In genomic region chr22:17965538-17966402, GRCh38 we compare ENCODE assay signal across 1 cellular context.
A peak's percentile ranks its signal among the peaks of the same experiment; 100 is the strongest.
TF ChIP-seq lines count a peak whose summit lies in the region.

No MANE protein-coding gene starts in this region.

TF ChIP-seq in K562, 482 proteins besides CTCF, POLR2A, EP300 and RAD21 (continued from another document):
- TF ChIP-seq SFPQ (IDR thresholded peaks at IDR 0.05; ENCODE audit: low read depth, low read length) (no peak), SMAD2 (IDR thresholded peaks at IDR 0.05; ENCODE audit: low read depth, low read length) (no peak), ZBED1 (IDR thresholded peaks at IDR 0.05) (no peak), HDGF (IDR thresholded peaks at IDR 0.05) (no peak), BCOR (IDR thresholded peaks at IDR 0.05) (peak; percentile 28; the same call in 1 of the 2 replicates), EGR1 (conservative IDR thresholded peaks at IDR 0.05) (no peak), ZNF239 (CRISPR knock-in tag; IDR thresholded peaks at IDR 0.05) (no peak), ATF2 (CRISPR knock-in tag; IDR thresholded peaks at IDR 0.05) (no peak), RCOR1 (IDR thresholded peaks at IDR 0.05; ENCODE audit: borderline replicate concordance in 1 of 2, low read depth in 2 of 2, low read length in 2 of 2) (0 out of 4 replicates have a peak, but pooled peaks of 1 of the 2 experiments have one; percentile 4), KLF16 (IDR thresholded peaks at IDR 0.05) (0 out of 2 replicates have a peak, but pooled peaks have one; percentile 24), NR2F6 (CRISPR knock-in tag; IDR thresholded peaks at IDR 0.05) (no peak), ZNF354B (CRISPR knock-in tag; IDR thresholded peaks at IDR 0.05) (no peak), SNIP1 (IDR thresholded peaks at IDR 0.05; ENCODE audit: low read depth) (no peak), ZNF79 (CRISPR knock-in tag; IDR thresholded peaks at IDR 0.05; ENCODE audit: low read depth) (no peak), DDX20 (tag; IDR thresholded peaks at IDR 0.05; ENCODE audit: low read depth) (no peak), PHF21A (IDR thresholded peaks at IDR 0.05; ENCODE audit: borderline replicate concordance, low read depth) (no peak), ARNT (IDR thresholded peaks at IDR 0.05) (no peak), MAFK (IDR thresholded peaks at IDR 0.05; ENCODE audit: low read length) (no peak), ZNF561 (CRISPR knock-in tag; conservative IDR thresholded peaks at IDR 0.05) (no peak), ERF (CRISPR knock-in tag; IDR thresholded peaks at IDR 0.05) (no peak), TEAD4 (IDR thresholded peaks at IDR 0.05; ENCODE audit: low read length) (peak; percentile 84), TEAD4 (CRISPR knock-in tag; IDR thresholded peaks at IDR 0.05; ENCODE audit: borderline replicate concordance) (no peak), TAL1 (IDR thresholded peaks at IDR 0.05) (peak; percentile 83), HMGN3 (IDR thresholded peaks at IDR 0.05; ENCODE audit: borderline replicate concordance, extremely low read depth, insufficient read length, low read depth, low read length) (no peak), ATF1 (CRISPR knock-in tag; IDR thresholded peaks at IDR 0.05) (no peak), ATF1 (tag; IDR thresholded peaks at IDR 0.05) (no peak), BRD4 (IDR thresholded peaks at IDR 0.05) (no peak), DACH1 (IDR thresholded peaks at IDR 0.05; ENCODE audit: partially characterized antibody) (peak; percentile 26), SAFB (IDR thresholded peaks at IDR 0.05; ENCODE audit: borderline replicate concordance, low read depth, low read length) (no peak), SMARCA4 (IDR thresholded peaks at IDR 0.05) (peak; percentile 33; the same call in 1 of the 2 replicates), SMARCE1 (IDR thresholded peaks at IDR 0.05) (no peak), HSF4 (CRISPR knock-in tag; IDR thresholded peaks at IDR 0.05; ENCODE audit: borderline replicate concordance) (no peak), ZNF174 (CRISPR knock-in tag; IDR thresholded peaks at IDR 0.05) (no peak), KDM1A (IDR thresholded peaks at IDR 0.05) (0 out of 4 replicates have a peak, but pooled peaks of 1 of the 2 experiments have one; percentile 30), CBX2 (IDR thresholded peaks at IDR 0.05; ENCODE audit: insufficient read depth, low read length, poor library complexity, severe bottlenecking) (no peak), EP400 (IDR thresholded peaks at IDR 0.05) (no peak)
- TF ChIP-seq, protein P1, sequence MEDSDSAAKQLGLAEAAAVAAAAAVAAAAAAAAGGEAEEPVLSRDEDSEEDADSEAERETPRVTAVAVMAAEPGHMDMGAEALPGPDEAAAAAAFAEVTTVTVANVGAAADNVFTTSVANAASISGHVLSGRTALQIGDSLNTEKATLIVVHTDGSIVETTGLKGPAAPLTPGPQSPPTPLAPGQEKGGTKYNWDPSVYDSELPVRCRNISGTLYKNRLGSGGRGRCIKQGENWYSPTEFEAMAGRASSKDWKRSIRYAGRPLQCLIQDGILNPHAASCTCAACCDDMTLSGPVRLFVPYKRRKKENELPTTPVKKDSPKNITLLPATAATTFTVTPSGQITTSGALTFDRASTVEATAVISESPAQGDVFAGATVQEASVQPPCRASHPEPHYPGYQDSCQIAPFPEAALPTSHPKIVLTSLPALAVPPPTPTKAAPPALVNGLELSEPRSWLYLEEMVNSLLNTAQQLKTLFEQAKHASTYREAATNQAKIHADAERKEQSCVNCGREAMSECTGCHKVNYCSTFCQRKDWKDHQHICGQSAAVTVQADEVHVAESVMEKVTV (CRISPR knock-in tag; IDR thresholded peaks at IDR 0.05): no peak
- TF ChIP-seq, protein P2, sequence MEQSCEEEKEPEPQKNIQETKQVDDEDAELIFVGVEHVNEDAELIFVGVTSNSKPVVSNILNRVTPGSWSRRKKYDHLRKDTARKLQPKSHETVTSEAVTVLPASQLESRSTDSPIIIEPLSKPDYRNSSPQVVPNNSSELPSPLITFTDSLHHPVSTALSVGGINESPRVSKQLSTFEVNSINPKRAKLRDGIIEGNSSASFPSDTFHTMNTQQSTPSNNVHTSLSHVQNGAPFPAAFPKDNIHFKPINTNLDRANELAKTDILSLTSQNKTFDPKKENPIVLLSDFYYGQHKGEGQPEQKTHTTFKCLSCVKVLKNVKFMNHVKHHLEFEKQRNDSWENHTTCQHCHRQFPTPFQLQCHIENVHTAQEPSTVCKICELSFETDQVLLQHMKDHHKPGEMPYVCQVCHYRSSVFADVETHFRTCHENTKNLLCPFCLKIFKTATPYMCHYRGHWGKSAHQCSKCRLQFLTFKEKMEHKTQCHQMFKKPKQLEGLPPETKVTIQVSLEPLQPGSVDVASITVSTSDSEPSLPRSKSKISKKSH (CRISPR knock-in tag; IDR thresholded peaks at IDR 0.05): no peak
- TF ChIP-seq, protein P3, sequence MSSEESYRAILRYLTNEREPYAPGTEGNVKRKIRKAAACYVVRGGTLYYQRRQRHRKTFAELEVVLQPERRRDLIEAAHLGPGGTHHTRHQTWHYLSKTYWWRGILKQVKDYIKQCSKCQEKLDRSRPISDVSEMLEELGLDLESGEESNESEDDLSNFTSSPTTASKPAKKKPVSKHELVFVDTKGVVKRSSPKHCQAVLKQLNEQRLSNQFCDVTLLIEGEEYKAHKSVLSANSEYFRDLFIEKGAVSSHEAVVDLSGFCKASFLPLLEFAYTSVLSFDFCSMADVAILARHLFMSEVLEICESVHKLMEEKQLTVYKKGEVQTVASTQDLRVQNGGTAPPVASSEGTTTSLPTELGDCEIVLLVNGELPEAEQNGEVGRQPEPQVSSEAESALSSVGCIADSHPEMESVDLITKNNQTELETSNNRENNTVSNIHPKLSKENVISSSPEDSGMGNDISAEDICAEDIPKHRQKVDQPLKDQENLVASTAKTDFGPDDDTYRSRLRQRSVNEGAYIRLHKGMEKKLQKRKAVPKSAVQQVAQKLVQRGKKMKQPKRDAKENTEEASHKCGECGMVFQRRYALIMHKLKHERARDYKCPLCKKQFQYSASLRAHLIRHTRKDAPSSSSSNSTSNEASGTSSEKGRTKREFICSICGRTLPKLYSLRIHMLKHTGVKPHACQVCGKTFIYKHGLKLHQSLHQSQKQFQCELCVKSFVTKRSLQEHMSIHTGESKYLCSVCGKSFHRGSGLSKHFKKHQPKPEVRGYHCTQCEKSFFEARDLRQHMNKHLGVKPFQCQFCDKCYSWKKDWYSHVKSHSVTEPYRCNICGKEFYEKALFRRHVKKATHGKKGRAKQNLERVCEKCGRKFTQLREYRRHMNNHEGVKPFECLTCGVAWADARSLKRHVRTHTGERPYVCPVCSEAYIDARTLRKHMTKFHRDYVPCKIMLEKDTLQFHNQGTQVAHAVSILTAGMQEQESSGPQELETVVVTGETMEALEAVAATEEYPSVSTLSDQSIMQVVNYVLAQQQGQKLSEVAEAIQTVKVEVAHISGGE (CRISPR knock-in tag; IDR thresholded peaks at IDR 0.05): no peak
- TF ChIP-seq, protein P4, sequence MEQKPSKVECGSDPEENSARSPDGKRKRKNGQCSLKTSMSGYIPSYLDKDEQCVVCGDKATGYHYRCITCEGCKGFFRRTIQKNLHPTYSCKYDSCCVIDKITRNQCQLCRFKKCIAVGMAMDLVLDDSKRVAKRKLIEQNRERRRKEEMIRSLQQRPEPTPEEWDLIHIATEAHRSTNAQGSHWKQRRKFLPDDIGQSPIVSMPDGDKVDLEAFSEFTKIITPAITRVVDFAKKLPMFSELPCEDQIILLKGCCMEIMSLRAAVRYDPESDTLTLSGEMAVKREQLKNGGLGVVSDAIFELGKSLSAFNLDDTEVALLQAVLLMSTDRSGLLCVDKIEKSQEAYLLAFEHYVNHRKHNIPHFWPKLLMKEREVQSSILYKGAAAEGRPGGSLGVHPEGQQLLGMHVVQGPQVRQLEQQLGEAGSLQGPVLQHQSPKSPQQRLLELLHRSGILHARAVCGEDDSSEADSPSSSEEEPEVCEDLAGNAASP (IDR thresholded peaks at IDR 0.05): no peak
